ENCODE assay signal across 13 cellular contexts in genomic region chr4:2248044-2248780, GRCh38. TPM values are rescaled to one million over a fixed set of nuclear protein-coding genes. Genes with fewer than 3 reads are reported as not detected.
A peak's percentile ranks its signal among the peaks of the same experiment; 100 is the strongest.
DNase-seq lines count a peak whose midpoint lies in the region; ATAC-seq and TF ChIP-seq lines count a peak whose summit lies in the region.
"Had no signal": no experiment of that assay in that cellular context is flagged by ENCODE, and none has a peak within 500 bp of the region (broad histone marks: within the 10 kb centered on the region; RNA-seq: fewer than 3 reads in every experiment).

No MANE protein-coding gene starts in this region.

- H3K36me3 ChIP-seq in HUES6 (ENCODE audit: control insufficient read depth, insufficient read depth, low read length) = peaks cover 14% of the 10 kb centered on the region
- H3K36me3 ChIP-seq in stomach = peaks cover 39 to 67% (median 62%) of the 10 kb centered on the region in 4 donors

- WGBS in stomach, 5 donors = 76 to 86% (median 82%) methylated on average over 16 to 21 of the region's 21 CpGs

- H3K27ac ChIP-seq in HUES6 (ENCODE audit: low read depth, low read length) (no peak overlapping the region), stomach (no peak overlapping the region)

- TF ChIP-seq EP300 in stomach (IDR thresholded peaks at IDR 0.05) = no peak

- ATAC-seq in left cardiac atrium (no peak), left ventricle myocardium superior (no peak), HG03095 (IDR thresholded peaks at IDR 0.05; ENCODE audit: unreplicated experiment) (no peak), GM19351 (IDR thresholded peaks at IDR 0.05; ENCODE audit: unreplicated experiment) (no peak)

- TF ChIP-seq POLR2A in stomach (IDR thresholded peaks at IDR 0.05) = no peak

- H3K9me3 ChIP-seq in HUES6 (ENCODE audit: control insufficient read depth, insufficient read depth, low read depth, low read length) (peaks cover 13% of the 10 kb centered on the region), stomach (no peaks in the 10 kb centered on the region)
- H3K9me3 ChIP-seq: BLaER1 had no signal

- DNase-seq in left cardiac atrium = peak; percentile 21
- DNase-seq in left ventricle myocardium superior = no peak
- DNase-seq in iPS-NIHi11 (ENCODE audit: low spot score) = peak; percentile 8
- DNase-seq in stomach = peak; percentile 17
- DNase-seq in NCI-H1092 treated with DMSO at 0.1 percent for 48 hours (lab: John Stamatoyannopoulos, UW) = no peak
- DNase-seq: activated CD4-positive, CD25-positive, alpha-beta regulatory T cell treated with anti-CD3 and anti-CD28 coated beads, Interleukin-2, amount 50 U/mL, for 72 hours; EL; NCI-H1092; NCI-H446 had no signal

- H3K27me3 ChIP-seq in HUES6 (ENCODE audit: control insufficient read depth, insufficient read depth, low read length) = peaks cover 3% of the 10 kb centered on the region; the same call in 1 of the 2 replicates
- H3K27me3 ChIP-seq in stomach = no peaks in the 10 kb centered on the region
- H3K27me3 ChIP-seq: BLaER1 had no signal

- no peak for TF ChIP-seq CTCF in stomach (IDR thresholded peaks at IDR 0.05)

- no peaks in the 10 kb centered on the region for H3K4me1 ChIP-seq in HUES6 (ENCODE audit: control insufficient read depth, insufficient read depth, low read length)
- peaks cover 0 to 34% (median 16%) of the 10 kb centered on the region in 4 donors for H3K4me1 ChIP-seq in stomach

- H3K9ac ChIP-seq in HUES6 (ENCODE audit: low read length) = peak overlapping the region; percentile 6
- H3K9ac ChIP-seq: BLaER1 had no signal

- no peak overlapping the region for H3K4me3 ChIP-seq in HUES6 (ENCODE audit: low read depth, low read length)
- H3K4me3 ChIP-seq in stomach = no peak overlapping the region
- H3K4me3 ChIP-seq: BLaER1 had no signal

- intact Hi-C loops in left cardiac atrium (cut with DNase I) = loop anchor here in 1 of 2 donors (10.0 kb wide), 1 partner anchor 167 kb away; the partner anchor contains the start of genes CFAP99 and ZFYVE28
- intact Hi-C loops in left ventricle myocardium superior (cut with micrococcal nuclease) = no loop called here
- intact Hi-C loops in stomach (cut with DNase I; ENCODE audit: low total_unique reads) = loop anchor here (10.0 kb wide), 1 partner anchor 167 kb away; the partner anchor contains the start of genes CFAP99 and ZFYVE28

RNA-seq across cellular contexts. Expression of gene HAUS3, which starts 6.3 kb away (rescaled TPM):
- total RNA-seq in left cardiac atrium (1 to 10 TPM; 6.7 to 7.3 TPM), left ventricle myocardium superior (8.2 TPM), stomach (10 to 100 TPM in 4 of 5 donors, 1 to 10 TPM in 1; 7.6 to 37.4 (median 17.5) TPM)
- 1 to 10 TPM; 5.5 to 7.4 (median 6.8) TPM for polyA plus RNA-seq in stomach

RNA-seq across cellular contexts. Expression of gene POLN, which starts 6.3 kb away (rescaled TPM):
- total RNA-seq in left cardiac atrium (1 to 10 TPM; 2.4 to 6.3 TPM), left ventricle myocardium superior (1.9 TPM), stomach (1 to 10 TPM in 2 of 5 donors, under 1 TPM in 1, not detected in 2; 0.29 to 5.1 (median 1.4) TPM)
- polyA plus RNA-seq in stomach = 1 to 10 TPM in 2 of 3 donors, under 1 TPM in 1; 0.90 to 1.7 (median 1.3) TPM

RNA-seq across cellular contexts. Expression of gene MXD4, which starts 13.7 kb away (rescaled TPM):
- total RNA-seq in left cardiac atrium (10 to 100 TPM; 27.7 to 46.9 TPM), left ventricle myocardium superior (44.0 TPM), stomach (100 to 1,000 TPM in 1 of 5 donors, 10 to 100 TPM in 4; 22.8 to 114 (median 48.7) TPM)
- polyA plus RNA-seq in stomach = 10 to 100 TPM; 19.1 to 49.4 (median 30.1) TPM

Comparison
In these comparisons a context has a peak if more than half of its experiments do, and no peak if none do; other contexts are left out.
1. DNase-seq: peak in left cardiac atrium (single experiment), iPS-NIHi11 (single experiment) and stomach (single experiment); none in left ventricle myocardium superior (single experiment) and NCI-H1092 treated with DMSO at 0.1 percent for 48 hours (single experiment).